ENCODE assay signal across 8 cellular contexts in genomic region chr22:38271927-38272372, GRCh38. TPM values are rescaled to one million over a fixed set of nuclear protein-coding genes. Genes with fewer than 3 reads are reported as not detected.
A peak's percentile ranks its signal among the peaks of the same experiment; 100 is the strongest.
DNase-seq lines count a peak whose midpoint lies in the region; ATAC-seq, FAIRE-seq and TF ChIP-seq lines count a peak whose summit lies in the region.

No MANE protein-coding gene starts in this region.

- H3K36me3 Mint-ChIP-seq in MCF 10A (ENCODE audit: insufficient read depth, unreplicated experiment), result peaks cover 20% of the 10 kb centered on the region

- POLR2A ChIA-PET in MCF 10A (lab: Yijun Ruan, JAX), result interaction anchor here (0.6 to 2.4 kb wide), 13 partner anchors 10 to 90 kb away, joined by 3 to 13 read pairs (median 4); partner anchors contain the start of gene PLA2G6

- peak overlapping the region; percentile 85 to 88 for H3K27ac ChIP-seq in left lung
- peak overlapping the region; percentile 95 to 96 for H3K27ac ChIP-seq in tibial artery

- H3K36me3 ChIP-seq in left lung (no peaks in the 10 kb centered on the region), tibial artery (no peaks in the 10 kb centered on the region)

- H3K27ac Mint-ChIP-seq in MCF 10A (ENCODE audit: low read depth, unreplicated experiment), result peak overlapping the region; percentile 69

- intact Hi-C loops in MCF 10A (cut with micrococcal nuclease) (no loop called here), left lung (cut with DNase I) (no loop called here), tibial artery (cut with DNase I; ENCODE audit: low total_unique reads) (loop anchor here (5.0 kb wide), 1 partner anchor 35 kb away; no protein-coding TSS in a partner anchor)

- H3K9me3 ChIP-seq in left lung, result no peaks in the 10 kb centered on the region
- no peaks in the 10 kb centered on the region for H3K9me3 ChIP-seq in tibial artery

- no peak for TF ChIP-seq CTCF in MCF 10A (IDR thresholded peaks at IDR 0.05; ENCODE audit: unreplicated experiment)
- TF ChIP-seq CTCF in left lung (IDR thresholded peaks at IDR 0.05), result no peak
- no peak for TF ChIP-seq CTCF in tibial artery (IDR thresholded peaks at IDR 0.05)

- DNase-seq in GM18507 (ENCODE audit: extremely low spot score, insufficient read length, low read depth) (no peak), NCI-H2029 (lab: John Stamatoyannopoulos, UW) (peak; percentile 66), MCF 10A (ENCODE audit: unreplicated experiment) (no peak), left lung (peak in 1 of 2 donors; percentile 67), tibial artery (no peak), NCI-H226 (no peak), GM19239 (ENCODE audit: insufficient read length, low spot score) (no peak)

- CTCF ChIA-PET in MCF 10A (lab: Yijun Ruan, JAX), result interaction anchor here (0.7 to 1.6 kb wide), 2 partner anchors 11 to 213 kb away, joined by 3 read pairs; no protein-coding TSS in a partner anchor

- H3K9me3 Mint-ChIP-seq in MCF 10A (ENCODE audit: unreplicated experiment), result no peaks in the 10 kb centered on the region

- FAIRE-seq in GM18507 (lab: Jason Lieb, UNC) (peak; percentile 5), GM19239 (lab: Jason Lieb, UNC) (no peak)

- BruUV-seq in MCF 10A (replicated peaks; lab: Mats Ljungman, UMichigan), result no TSS peak

- peak overlapping the region; percentile 74 for H3K4me3 Mint-ChIP-seq in MCF 10A (ENCODE audit: unreplicated experiment)

- H3K4me1 Mint-ChIP-seq in MCF 10A (ENCODE audit: insufficient read depth, unreplicated experiment), result peaks cover 21% of the 10 kb centered on the region

- H3K27me3 Mint-ChIP-seq in MCF 10A (ENCODE audit: insufficient read depth, unreplicated experiment), result no peaks in the 10 kb centered on the region

- H3K27me3 ChIP-seq in left lung (no peaks in the 10 kb centered on the region), tibial artery (no peaks in the 10 kb centered on the region)

- ATAC-seq in left lung (peak; percentile 74), GM18861 (IDR thresholded peaks at IDR 0.05; ENCODE audit: unreplicated experiment) (no peak)

- H3K4me3 ChIP-seq in left lung (peak overlapping the region; percentile 95 to 97), tibial artery (peak overlapping the region; percentile 97 to 99)

- H3K4me1 ChIP-seq in left lung (peaks cover 22 to 58% of the 10 kb centered on the region in 2 donors), tibial artery (peaks cover 6 to 58% (median 37%) of the 10 kb centered on the region in 4 donors)

RNA-seq across cellular contexts. Expression of gene TMEM184B, which starts 0.9 kb away (rescaled TPM):
- total RNA-seq in MCF 10A (2022), result 58.7 and 69.1 TPM in 2 replicates
- total RNA-seq in left lung, result 10 to 100 TPM; 84.5 to 98.3 TPM

RNA-seq across cellular contexts. Expression of gene CSNK1E, which starts 45.3 kb away (rescaled TPM):
- 354 and 425 TPM in 2 replicates for total RNA-seq in MCF 10A (2022)
- 100 to 1,000 TPM in 1 of 2 donors, 10 to 100 TPM in 1; 95.3 to 123 TPM for total RNA-seq in left lung
